In genomic region chr3:135040321-135041110, GRCh38 we compare ENCODE assay signal across 21 cellular contexts.
DNase-seq lines count a peak whose midpoint lies in the region; ATAC-seq and TF ChIP-seq lines count a peak whose summit lies in the region.
"Had no signal": no experiment of that assay in that cellular context is flagged by ENCODE, and none has a peak within 500 bp of the region (broad histone marks: within the 10 kb centered on the region; RNA-seq: fewer than 3 reads in every experiment).

No MANE protein-coding gene starts in this region.

- 0 out of 2 replicates have a peak, but pooled peaks cover 4% of the 10 kb centered on the region for H3K9me3 Mint-ChIP-seq in WTC11
- H3K9me3 Mint-ChIP-seq in neural progenitor cell, result no peaks in the 10 kb centered on the region
- no peaks in the 10 kb centered on the region for H3K9me3 Mint-ChIP-seq in activated T-cell treated with anti-CD3 and anti-CD28 coated beads, Interleukin-2, amount 50 U/mL, for 24 hours
- no peaks in the 10 kb centered on the region for H3K9me3 Mint-ChIP-seq in T-helper 2 cell treated with Interferon-gamma antibody and Interleukin-4, amounts not matched to agents 5 μg/mL and 100 μg/mL, for 36 hours
- H3K9me3 Mint-ChIP-seq: CD4-positive, alpha-beta memory T cell; HFFc6 had no signal

- H3K27ac ChIP-seq in neural progenitor cell (peak overlapping the region; percentile 75), left lung (no peak overlapping the region)
- H3K27ac ChIP-seq: BLaER1, SJSA1 had no signal

- CTCF ChIA-PET in WTC11 (lab: Charles Lee), result interaction anchor here (2.1 kb wide), 1 partner anchor 246 kb away, joined by 5 read pairs; the partner anchor contains the start of gene EPHB1

- intact Hi-C loops in left lung (cut with DNase I), result no loop called here

- H3K4me1 Mint-ChIP-seq in WTC11 (peaks cover 10% of the 10 kb centered on the region; the same call in 1 of the 2 replicates), neural progenitor cell (peaks cover 21% of the 10 kb centered on the region)
- no peaks in the 10 kb centered on the region for H3K4me1 Mint-ChIP-seq in activated T-cell treated with anti-CD3 and anti-CD28 coated beads, Interleukin-2, amount 50 U/mL, for 24 hours (ENCODE audit: low read depth)
- no peaks in the 10 kb centered on the region for H3K4me1 Mint-ChIP-seq in T-helper 2 cell treated with Interferon-gamma antibody and Interleukin-4, amounts not matched to agents 5 μg/mL and 100 μg/mL, for 36 hours (ENCODE audit: low read depth)
- H3K4me1 Mint-ChIP-seq: CD4-positive, alpha-beta memory T cell had no signal

- H3K36me3 ChIP-seq in neural progenitor cell (no peaks in the 10 kb centered on the region), left lung (no peaks in the 10 kb centered on the region)
- H3K36me3 ChIP-seq: BLaER1, SJSA1 had no signal

- peak; percentile 56 for DNase-seq in CMK (ENCODE audit: low read depth)
- DNase-seq in NCI-H524 treated with DMSO at 0.1 percent for 48 hours (lab: John Stamatoyannopoulos, UW), result peak; percentile 95
- no peak for DNase-seq in WTC11 (ENCODE audit: low spot score)
- peak; percentile 50 for DNase-seq in neural progenitor cell (ENCODE audit: low spot score)
- DNase-seq in activated T-cell treated with anti-CD3 and anti-CD28 coated beads, Interleukin-2, amount 50 U/mL, for 24 hours, result no peak
- no peak for DNase-seq in left lung
- no peak for DNase-seq in T-helper 2 cell treated with Interferon-gamma antibody and Interleukin-4, amounts not matched to agents 5 μg/mL and 100 μg/mL, for 36 hours (ENCODE audit: low spot score)
- DNase-seq: Calu3; CD4-positive, alpha-beta memory T cell; GOT3; HFFc6; NCI-H1105 treated with DMSO at 0.1 percent for 48 hours; NCI-H1694; NCI-H2081 treated with DMSO at 0.1 percent for 48 hours; NCI-H510A had no signal

- peaks cover 3% of the 10 kb centered on the region for H4K20me1 ChIP-seq in neural progenitor cell (ENCODE audit: low read depth)
- H4K20me1 ChIP-seq: BLaER1 had no signal

- H3K27me3 Mint-ChIP-seq in WTC11 (ENCODE audit: low read depth) (no peaks in the 10 kb centered on the region), neural progenitor cell (ENCODE audit: insufficient read depth, low read depth) (peaks cover 5% of the 10 kb centered on the region)
- H3K27me3 Mint-ChIP-seq in activated T-cell treated with anti-CD3 and anti-CD28 coated beads, Interleukin-2, amount 50 U/mL, for 24 hours, result no peaks in the 10 kb centered on the region
- no peaks in the 10 kb centered on the region for H3K27me3 Mint-ChIP-seq in T-helper 2 cell treated with Interferon-gamma antibody and Interleukin-4, amounts not matched to agents 5 μg/mL and 100 μg/mL, for 36 hours (ENCODE audit: low read depth)

- H3K9me3 ChIP-seq in neural progenitor cell (ENCODE audit: low read depth) (no peaks in the 10 kb centered on the region), left lung (no peaks in the 10 kb centered on the region)
- H3K9me3 ChIP-seq: BLaER1, SJSA1 had no signal

- ATAC-seq in WTC11 (no peak; the same call in 1 of the 2 replicates), left lung (no peak), GM18861 (IDR thresholded peaks at IDR 0.05; ENCODE audit: unreplicated experiment) (no peak)
- ATAC-seq: GM12878, K562, Panc1 had no signal

- no peak overlapping the region for H3K4me3 Mint-ChIP-seq in WTC11
- peak overlapping the region; percentile 46 for H3K4me3 Mint-ChIP-seq in neural progenitor cell
- no peak overlapping the region for H3K4me3 Mint-ChIP-seq in activated T-cell treated with anti-CD3 and anti-CD28 coated beads, Interleukin-2, amount 50 U/mL, for 24 hours
- H3K4me3 Mint-ChIP-seq in T-helper 2 cell treated with Interferon-gamma antibody and Interleukin-4, amounts not matched to agents 5 μg/mL and 100 μg/mL, for 36 hours, result no peak overlapping the region
- H3K4me3 Mint-ChIP-seq: CD4-positive, alpha-beta memory T cell; HFFc6 had no signal

- no peaks in the 10 kb centered on the region for H3K79me2 ChIP-seq in neural progenitor cell (ENCODE audit: low read depth)

- H3K27ac Mint-ChIP-seq in WTC11 (peak overlapping the region; percentile 5; the same call in 1 of the 2 replicates), neural progenitor cell (peak overlapping the region; percentile 87)
- H3K27ac Mint-ChIP-seq in activated T-cell treated with anti-CD3 and anti-CD28 coated beads, Interleukin-2, amount 50 U/mL, for 24 hours, result no peak overlapping the region
- no peak overlapping the region for H3K27ac Mint-ChIP-seq in T-helper 2 cell treated with Interferon-gamma antibody and Interleukin-4, amounts not matched to agents 5 μg/mL and 100 μg/mL, for 36 hours
- H3K27ac Mint-ChIP-seq: CD4-positive, alpha-beta memory T cell; HFFc6 had no signal

- H2AFZ ChIP-seq in neural progenitor cell (replicated peaks), result no peak overlapping the region

- no peak overlapping the region for H3K4me3 ChIP-seq in neural progenitor cell
- H3K4me3 ChIP-seq in left lung, result no peak overlapping the region
- H3K4me3 ChIP-seq: BLaER1, GM12878, K562, SJSA1 had no signal

- H3K4me2 ChIP-seq in neural progenitor cell, result peak overlapping the region; percentile 69
- H3K4me2 ChIP-seq: BLaER1 had no signal

- TF ChIP-seq CTCF in WTC11 (IDR thresholded peaks at IDR 0.05) (no peak), neural progenitor cell (IDR thresholded peaks at IDR 0.05) (no peak), left lung (IDR thresholded peaks at IDR 0.05) (no peak)

- H3K4me1 ChIP-seq in neural progenitor cell (peaks cover 25% of the 10 kb centered on the region), left lung (no peaks in the 10 kb centered on the region)
- H3K4me1 ChIP-seq: BLaER1, SJSA1 had no signal

- H3K36me3 Mint-ChIP-seq in WTC11 (no peaks in the 10 kb centered on the region), neural progenitor cell (peaks cover 2% of the 10 kb centered on the region)
- no peaks in the 10 kb centered on the region for H3K36me3 Mint-ChIP-seq in activated T-cell treated with anti-CD3 and anti-CD28 coated beads, Interleukin-2, amount 50 U/mL, for 24 hours (ENCODE audit: low read depth)
- H3K36me3 Mint-ChIP-seq in T-helper 2 cell treated with Interferon-gamma antibody and Interleukin-4, amounts not matched to agents 5 μg/mL and 100 μg/mL, for 36 hours (ENCODE audit: low read depth), result no peaks in the 10 kb centered on the region
- H3K36me3 Mint-ChIP-seq: CD4-positive, alpha-beta memory T cell had no signal

- peaks cover 15% of the 10 kb centered on the region for H3F3A ChIP-seq in neural progenitor cell (ENCODE audit: low read depth)

- POLR2A ChIA-PET in WTC11 (lab: Charles Lee), result no interaction called here

- no peak overlapping the region for H3K9ac ChIP-seq in neural progenitor cell
- H3K9ac ChIP-seq: BLaER1 had no signal

- H3K27me3 ChIP-seq in neural progenitor cell (no peaks in the 10 kb centered on the region), left lung (peaks cover 0 to 2% of the 10 kb centered on the region in 2 donors)
- H3K27me3 ChIP-seq: BLaER1 had no signal

TF ChIP-seq in WTC11, 78 proteins besides CTCF, POLR2A, EP300 and RAD21 (continues in another document):
- TF ChIP-seq ZNF532 (CRISPR knock-in tag; IDR thresholded peaks at IDR 0.05; ENCODE audit: borderline replicate concordance) (no peak), ZBTB21 (CRISPR knock-in tag; IDR thresholded peaks at IDR 0.05; ENCODE audit: borderline replicate concordance) (no peak), KAT7 (CRISPR knock-in tag; IDR thresholded peaks at IDR 0.05; ENCODE audit: borderline replicate concordance) (no peak), ZNF219 (CRISPR knock-in tag; IDR thresholded peaks at IDR 0.05; ENCODE audit: borderline replicate concordance) (no peak), ZNF396 (CRISPR knock-in tag; IDR thresholded peaks at IDR 0.05; ENCODE audit: borderline replicate concordance) (no peak), MYBL2 (CRISPR knock-in tag; IDR thresholded peaks at IDR 0.05) (no peak), FOXP1 (CRISPR knock-in tag; IDR thresholded peaks at IDR 0.05; ENCODE audit: borderline replicate concordance) (no peak), ATF3 (CRISPR knock-in tag; conservative IDR thresholded peaks at IDR 0.05) (no peak), SMAD4 (CRISPR knock-in tag; IDR thresholded peaks at IDR 0.05) (no peak), NFATC4 (CRISPR knock-in tag; IDR thresholded peaks at IDR 0.05) (no peak), NFE2L1 (CRISPR knock-in tag; IDR thresholded peaks at IDR 0.05) (no peak)

Comparison
In these comparisons a context has a peak if more than half of its experiments do, and no peak if none do; other contexts are left out.
1. DNase-seq: peak in CMK (single experiment), NCI-H524 treated with DMSO at 0.1 percent for 48 hours (single experiment) and neural progenitor cell (single experiment); none in WTC11 (single experiment), activated T-cell treated with anti-CD3 and anti-CD28 coated beads, Interleukin-2, amount 50 U/mL, for 24 hours (single experiment), left lung (0 of 2) and T-helper 2 cell treated with Interferon-gamma antibody and Interleukin-4, amounts not matched to agents 5 μg/mL and 100 μg/mL, for 36 hours (single experiment).
2. H3K27ac Mint-ChIP-seq: peak in WTC11 (single experiment) and neural progenitor cell (single experiment); none in activated T-cell treated with anti-CD3 and anti-CD28 coated beads, Interleukin-2, amount 50 U/mL, for 24 hours (single experiment) and T-helper 2 cell treated with Interferon-gamma antibody and Interleukin-4, amounts not matched to agents 5 μg/mL and 100 μg/mL, for 36 hours (single experiment).